Comparison of ENCODE assay signal across 22 cellular contexts in genomic region chr3:59438492-59438891, GRCh38.
"Had no signal": no experiment of that assay in that cellular context is flagged by ENCODE, and none has a peak within 500 bp of the region (broad histone marks: within the 10 kb centered on the region; RNA-seq: fewer than 3 reads in every experiment).

No MANE protein-coding gene starts in this region.

- H3K4me3 Mint-ChIP-seq: effector memory CD8-positive, alpha-beta T cell; naive thymus-derived CD8-positive, alpha-beta T cell; nephron progenitor cell; stimulated activated memory B cell treated with anti-CD40 and anti-IgM and Interleukin-4, amounts not matched to agents 10 μg/mL and 1 μg/mL and 100 μg/mL, for 72 hours; stimulated activated naive CD8-positive, alpha-beta T cell treated with anti-CD3 and anti-CD28 coated beads, Interleukin-15, Interleukin-2, amounts not matched to agents 100 ng/mL and 50 ng/mL, for 24 hours had no signal

- ATAC-seq: effector memory CD8-positive, alpha-beta T cell; left lung; naive thymus-derived CD8-positive, alpha-beta T cell; psoas muscle; right cardiac atrium; stimulated activated memory B cell treated with anti-CD40 and anti-IgM and Interleukin-4, amounts not matched to agents 10 μg/mL and 1 μg/mL and 100 μg/mL, for 72 hours; upper lobe of right lung had no signal

- H3K9me3 Mint-ChIP-seq: effector memory CD8-positive, alpha-beta T cell had no signal

- H3K4me3 ChIP-seq: left lung, ovary, psoas muscle, skin epidermis, spleen, thoracic aorta, tibial nerve, upper lobe of right lung, uterus had no signal

- H3K27ac Mint-ChIP-seq: effector memory CD8-positive, alpha-beta T cell; nephron progenitor cell; stimulated activated memory B cell treated with anti-CD40 and anti-IgM and Interleukin-4, amounts not matched to agents 10 μg/mL and 1 μg/mL and 100 μg/mL, for 72 hours; stimulated activated naive CD8-positive, alpha-beta T cell treated with anti-CD3 and anti-CD28 coated beads, Interleukin-15, Interleukin-2, amounts not matched to agents 100 ng/mL and 50 ng/mL, for 24 hours had no signal

- H3K4me1 Mint-ChIP-seq: stimulated activated memory B cell treated with anti-CD40 and anti-IgM and Interleukin-4, amounts not matched to agents 10 μg/mL and 1 μg/mL and 100 μg/mL, for 72 hours had no signal

- DNase-seq: cortex of kidney; effector memory CD8-positive, alpha-beta T cell; head of caudate nucleus; kidney; mesendoderm; naive thymus-derived CD8-positive, alpha-beta T cell; nephron progenitor cell; nucleus accumbens; ovary; posterior cingulate gyrus; psoas muscle; right cardiac atrium; spleen; stimulated activated CD4-positive, alpha-beta T cell treated with anti-CD3 and anti-CD28 coated beads, Interleukin-4, amount 100 ng/mL, for 4 hours; upper lobe of right lung; uterus had no signal

- H3K27me3 Mint-ChIP-seq: effector memory CD8-positive, alpha-beta T cell; naive thymus-derived CD8-positive, alpha-beta T cell; stimulated activated memory B cell treated with anti-CD40 and anti-IgM and Interleukin-4, amounts not matched to agents 10 μg/mL and 1 μg/mL and 100 μg/mL, for 72 hours had no signal
